In genomic region chr4:10891866-10892265, GRCh38 we compare ENCODE assay signal across 14 cellular contexts.
"Had no signal": no experiment of that assay in that cellular context is flagged by ENCODE, and none has a peak within 500 bp of the region (broad histone marks: within the 10 kb centered on the region; RNA-seq: fewer than 3 reads in every experiment).

No MANE protein-coding gene starts in this region.

- ATAC-seq: activated CD4-positive, CD25-positive, alpha-beta regulatory T cell treated with anti-CD3 and anti-CD28 coated beads, Interleukin-2, amount 50 U/mL, for 24 hours; left ventricle myocardium superior; natural killer cell had no signal

- DNase-seq: activated naive CD4-positive, alpha-beta T cell; activated naive CD8-positive, alpha-beta T cell treated with anti-CD3 and anti-CD28 coated beads, Interleukin-2, amount 10 ng/mL, durations not matched to agents 7 days and 5 days; cortex of kidney; foreskin melanocyte; left ventricle myocardium superior; mesenchymal stem cell; natural killer cell; stimulated activated CD4-positive, alpha-beta T cell treated with anti-CD3 and anti-CD28 coated beads, Interleukin-15, amount 100 ng/mL, for 24 hours; stimulated activated CD4-positive, alpha-beta T cell treated with anti-CD3 and anti-CD28 coated beads, Interleukin-4, amount 100 ng/mL, for 1 hour; stimulated activated naive CD4-positive, alpha-beta T cell treated with Interleukin-2 at 50 U/mL for 16 hours; substantia nigra; T-helper 9 cell; transverse colon had no signal
